8 cellular contexts compared by ENCODE assay signal in the genomic region with DNA sequence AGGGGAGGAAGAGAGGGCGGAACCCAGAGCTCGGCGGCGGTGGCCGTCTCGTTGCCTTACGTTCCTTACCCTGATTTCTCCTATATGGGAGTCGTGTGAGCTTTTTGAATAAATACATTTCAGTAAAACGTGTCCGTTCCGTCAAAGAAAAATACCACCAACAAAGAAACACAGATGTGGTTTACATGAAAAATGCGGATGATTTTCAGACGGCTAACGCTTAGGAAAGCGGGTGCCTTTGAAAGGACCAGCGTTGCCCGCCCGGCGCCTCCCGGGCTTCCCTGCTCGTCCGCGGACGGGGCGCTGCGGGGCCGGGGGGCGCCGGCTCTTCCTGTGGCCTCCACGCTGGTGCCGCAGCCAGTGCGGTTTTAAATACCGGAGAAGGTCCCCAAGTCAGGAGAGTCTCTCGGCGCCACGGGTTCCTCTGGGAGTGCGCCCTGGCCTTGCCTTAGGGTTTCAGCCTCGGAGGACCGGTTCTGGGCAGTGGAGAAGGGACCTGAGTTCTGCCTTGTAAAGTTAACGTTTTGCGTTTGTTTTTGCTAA. TPM values are rescaled to one million over a fixed set of nuclear protein-coding genes. Genes with fewer than 3 reads are reported as not detected.
DNase-seq lines count a peak whose midpoint lies in the region; ATAC-seq, FAIRE-seq and TF ChIP-seq lines count a peak whose summit lies in the region.

No MANE protein-coding gene starts in this region.

- peak overlapping the region; percentile 86 for H3K27ac Mint-ChIP-seq in activated T-helper 2 cell treated with anti-CD3 and anti-CD28 coated beads, Interferon-gamma antibody, Interleukin-2, Interleukin-4, amounts not matched to agents 10 μg/mL and 5 μg/mL and 100 μg/mL, durations not matched to agents 14 hours and 24 hours and 36 hours

- TF ChIP-seq POLR2A in A549 (IDR thresholded peaks at IDR 0.05; ENCODE audit: low read length) = no peak

- ATAC-seq in A549 = peak; percentile 80 to 85
- peak; percentile 57 for ATAC-seq in GM18511 (IDR thresholded peaks at IDR 0.05; ENCODE audit: unreplicated experiment)
- peak; percentile 50 for ATAC-seq in HG03139 (IDR thresholded peaks at IDR 0.05; ENCODE audit: unreplicated experiment)
- peak; percentile 8 for ATAC-seq in PC-3
- peak; percentile 17 to 34 (median 28) for ATAC-seq in pancreas

- peaks cover 35% of the 10 kb centered on the region for H3K4me1 Mint-ChIP-seq in activated T-helper 2 cell treated with anti-CD3 and anti-CD28 coated beads, Interferon-gamma antibody, Interleukin-2, Interleukin-4, amounts not matched to agents 10 μg/mL and 5 μg/mL and 100 μg/mL, durations not matched to agents 14 hours and 24 hours and 36 hours (ENCODE audit: low read depth)

- TF ChIP-seq CTCF in A549 (IDR thresholded peaks at IDR 0.05) = no peak
- no peak for TF ChIP-seq CTCF in PC-3 (conservative IDR thresholded peaks at IDR 0.05; ENCODE audit: low read depth, low read length)
- no peak for TF ChIP-seq CTCF in pancreas (IDR thresholded peaks at IDR 0.05)

- H3K4me2 ChIP-seq in A549 (peak overlapping the region; percentile 80), PC-3 (ENCODE audit: low read length) (peak overlapping the region; percentile 90)

- BruUV-seq in PC-3 (replicated peaks; lab: Mats Ljungman, UMichigan) = no TSS peak

- H3K36me3 ChIP-seq in PC-3 (ENCODE audit: low read depth, low read length) (peaks cover 11% of the 10 kb centered on the region; the same call in 1 of the 2 replicates), pancreas (peaks cover 0 to 13% (median 3%) of the 10 kb centered on the region in 3 donors), urinary bladder (ENCODE audit: insufficient read depth) (no peaks in the 10 kb centered on the region)

- peak overlapping the region; percentile 85 for H3K4me3 Mint-ChIP-seq in activated T-helper 2 cell treated with anti-CD3 and anti-CD28 coated beads, Interferon-gamma antibody, Interleukin-2, Interleukin-4, amounts not matched to agents 10 μg/mL and 5 μg/mL and 100 μg/mL, durations not matched to agents 14 hours and 24 hours and 36 hours (ENCODE audit: low read depth)

- no peaks in the 10 kb centered on the region for H3K27me3 Mint-ChIP-seq in activated T-helper 2 cell treated with anti-CD3 and anti-CD28 coated beads, Interferon-gamma antibody, Interleukin-2, Interleukin-4, amounts not matched to agents 10 μg/mL and 5 μg/mL and 100 μg/mL, durations not matched to agents 14 hours and 24 hours and 36 hours (ENCODE audit: low read depth)

- H4K20me1 ChIP-seq in PC-3 (ENCODE audit: low read length) = no peaks in the 10 kb centered on the region

- peaks cover 26% of the 10 kb centered on the region; the same call in 2 of the 3 replicates for H3K4me1 ChIP-seq in A549
- peaks cover 13% of the 10 kb centered on the region for H3K4me1 ChIP-seq in PC-3 (ENCODE audit: insufficient read depth, low read length)
- peaks cover 0 to 12% (median 9%) of the 10 kb centered on the region in 3 donors for H3K4me1 ChIP-seq in pancreas
- no peaks in the 10 kb centered on the region for H3K4me1 ChIP-seq in urinary bladder (ENCODE audit: insufficient read depth)

- intact Hi-C loops in PC-3 (cut with micrococcal nuclease) (loop anchor here (2.0 kb wide), 1 partner anchor 33 kb away; a partner anchor contains a TSS), pancreas (cut with DNase I) (no loop called here)
- intact Hi-C loops in activated T-helper 2 cell treated with anti-CD3 and anti-CD28 coated beads, Interferon-gamma antibody, Interleukin-2, Interleukin-4, amounts not matched to agents 10 μg/mL and 5 μg/mL and 100 μg/mL, durations not matched to agents 14 hours and 24 hours and 36 hours (cut with micrococcal nuclease) = no loop called here

- no peaks in the 10 kb centered on the region for H3K9me2 ChIP-seq in PC-3 (replicated peaks; ENCODE audit: low read length)

- H3K9ac ChIP-seq in PC-3 (ENCODE audit: low read length) = peak overlapping the region; percentile 99

- WGBS in A549 (ENCODE audit: missing lambda C conversion rate) = 3% methylated on average over 33 of the region's 41 CpGs
- WGBS in pancreas, 2 donors = 0% methylated on average over 41 of the region's 41 CpGs
- under 1% methylated on average over 41 of the region's 41 CpGs for WGBS in urinary bladder

- H3K79me2 ChIP-seq in PC-3 (ENCODE audit: low read length) = peaks cover 25% of the 10 kb centered on the region

- CTCF ChIA-PET in A549 (lab: Yijun Ruan, JAX) (interaction anchor here (0.8 kb wide), 1 partner anchor 28 kb away, joined by 3 read pairs; no protein-coding TSS in a partner anchor), PC-3 (lab: Charles Lee) (interaction anchor here (0.6 kb wide), 1 partner anchor 68 kb away, joined by 5 read pairs; no protein-coding TSS in a partner anchor)

- peak overlapping the region; percentile 87 for H3K4me3 ChIP-seq in A549
- peak overlapping the region; percentile 86 for H3K4me3 ChIP-seq in PC-3 (ENCODE audit: low read length)
- peak overlapping the region; percentile 50 to 83 (median 74) for H3K4me3 ChIP-seq in pancreas
- H3K4me3 ChIP-seq in urinary bladder (ENCODE audit: low read depth, low read length) = peak overlapping the region; percentile 70

- peaks cover 55% of the 10 kb centered on the region for H3K36me3 Mint-ChIP-seq in activated T-helper 2 cell treated with anti-CD3 and anti-CD28 coated beads, Interferon-gamma antibody, Interleukin-2, Interleukin-4, amounts not matched to agents 10 μg/mL and 5 μg/mL and 100 μg/mL, durations not matched to agents 14 hours and 24 hours and 36 hours (ENCODE audit: low read depth)

- no peak for TF ChIP-seq RAD21 in A549 (conservative IDR thresholded peaks at IDR 0.05 in 1 of 2, IDR thresholded peaks at IDR 0.05 in 1 of 2)

- no peaks in the 10 kb centered on the region for H3K9me3 Mint-ChIP-seq in activated T-helper 2 cell treated with anti-CD3 and anti-CD28 coated beads, Interferon-gamma antibody, Interleukin-2, Interleukin-4, amounts not matched to agents 10 μg/mL and 5 μg/mL and 100 μg/mL, durations not matched to agents 14 hours and 24 hours and 36 hours

- H3K9me3 ChIP-seq in A549 = no peaks in the 10 kb centered on the region
- H3K9me3 ChIP-seq in PC-3 (ENCODE audit: low read length) = no peaks in the 10 kb centered on the region
- H3K9me3 ChIP-seq in pancreas = no peaks in the 10 kb centered on the region

- peaks cover 4% of the 10 kb centered on the region for H3F3A ChIP-seq in PC-3 (ENCODE audit: low read length, unreplicated experiment)

- H3K27ac ChIP-seq in A549 (peak overlapping the region; percentile 99), PC-3 (ENCODE audit: low read length) (peak overlapping the region; percentile 40), pancreas (peak overlapping the region; percentile 88 to 97 (median 96)), urinary bladder (ENCODE audit: low read depth) (peak overlapping the region; percentile 59)

- H2AFZ ChIP-seq in PC-3 (ENCODE audit: low read length) = peak overlapping the region; percentile 81

- no peak for TF ChIP-seq EP300 in A549 (IDR thresholded peaks at IDR 0.05)

- FAIRE-seq in A549 (lab: Jason Lieb, UNC) = no peak
- no peak for FAIRE-seq in pancreas (lab: Jason Lieb, UNC)

- no peaks in the 10 kb centered on the region for H3K27me3 ChIP-seq in PC-3 (ENCODE audit: low read length)
- no peaks in the 10 kb centered on the region for H3K27me3 ChIP-seq in pancreas

- POLR2A ChIA-PET in A549 (lab: Yijun Ruan, JAX) = interaction anchor here (1.6 kb wide), 1 partner anchor 12 kb away, joined by 8 read pairs; no protein-coding TSS in a partner anchor
- POLR2A ChIA-PET in PC-3 (lab: Charles Lee; ENCODE audit: unreplicated experiment) = no interaction called here

- DNase-seq in A549 (ENCODE audit: low read depth in 1 of 2, low spot score in 1 of 2) (peak in 1 of 2 experiments; percentile 71), PC-3 (peak; percentile 54), globus pallidus (ENCODE audit: low spot score) (peak; percentile 65), pancreas (peak; percentile 27 to 75 (median 48))
- DNase-seq in activated T-helper 2 cell treated with anti-CD3 and anti-CD28 coated beads, Interferon-gamma antibody, Interleukin-2, Interleukin-4, amounts not matched to agents 10 μg/mL and 5 μg/mL and 100 μg/mL, durations not matched to agents 14 hours and 24 hours and 36 hours (ENCODE audit: low spot score) = no peak

RNA-seq across cellular contexts. Expression of a gene that starts 0.8 kb away (rescaled TPM):
- polyA plus RNA-seq in A549 (2011; rRNA removed) (39.9 and 51.0 TPM in 2 replicates), A549 (2017; fragmentation: RNase III; extraction: RNeasy Plus Mini Kit Qiagen cat#74134 plus additional on column Dnase treatment) (60.2 to 64.5 TPM (median 62.6 TPM) in 3 replicates), pancreas (10 to 100 TPM; 64.6 to 73.8 TPM), urinary bladder (61.7 TPM)
- 31.9 and 35.2 TPM in 2 replicates for polyA plus RNA-seq in A549 (2012; cell fraction: cytosol; rRNA removed)
- polyA plus RNA-seq in A549 (2012; cell fraction: nucleus; rRNA removed) = 38.2 and 41.5 TPM in 2 replicates
- 11.0 and 12.0 TPM in 2 replicates for polyA minus RNA-seq in A549 (2011; rRNA and poly(A)+ RNA removed)
- total RNA-seq in PC-3 (2014; rRNA removed) (17.4 and 18.1 TPM in 2 replicates), pancreas (10 to 100 TPM; 17.1 to 32.5 (median 24.0) TPM), urinary bladder (50.1 TPM)
- total RNA-seq in activated T-helper 2 cell treated with anti-CD3 and anti-CD28 coated beads, Interferon-gamma antibody, Interleukin-2, Interleukin-4, amounts not matched to agents 10 μg/mL and 5 μg/mL and 100 μg/mL, durations not matched to agents 14 hours and 24 hours and 36 hours = 45.9 and 49.9 TPM in 2 replicates

RNA-seq across cellular contexts. Expression of a gene that starts 32.1 kb away (rescaled TPM):
- 36.7 and 40.8 TPM in 2 replicates for polyA plus RNA-seq in A549 (2011; rRNA removed)
- polyA plus RNA-seq in A549 (2012; cell fraction: cytosol; rRNA removed) = 21.7 and 24.3 TPM in 2 replicates
- polyA plus RNA-seq in A549 (2012; cell fraction: nucleus; rRNA removed) = 9.7 and 12.0 TPM in 2 replicates
- polyA plus RNA-seq in A549 (2017; fragmentation: RNase III; extraction: RNeasy Plus Mini Kit Qiagen cat#74134 plus additional on column Dnase treatment) = 18.0 to 19.7 TPM (median 18.7 TPM) in 3 replicates
- 8.2 and 9.5 TPM in 2 replicates for polyA minus RNA-seq in A549 (2011; rRNA and poly(A)+ RNA removed)
- total RNA-seq in PC-3 (2014; rRNA removed) = 8.3 and 10.6 TPM in 2 replicates
- 41.7 and 45.6 TPM in 2 replicates for total RNA-seq in activated T-helper 2 cell treated with anti-CD3 and anti-CD28 coated beads, Interferon-gamma antibody, Interleukin-2, Interleukin-4, amounts not matched to agents 10 μg/mL and 5 μg/mL and 100 μg/mL, durations not matched to agents 14 hours and 24 hours and 36 hours
- total RNA-seq in pancreas = 10 to 100 TPM in 1 of 6 donors, 1 to 10 TPM in 5; 6.5 to 12.3 (median 8.8) TPM
- polyA plus RNA-seq in pancreas = 1 to 10 TPM; 3.6 to 4.8 TPM
- total RNA-seq in urinary bladder = 10.7 TPM
- 10.4 TPM for polyA plus RNA-seq in urinary bladder

RNA-seq across cellular contexts. Expression of a gene that starts 47.5 kb away (rescaled TPM):
- 79.7 and 85.0 TPM in 2 replicates for polyA plus RNA-seq in A549 (2011; rRNA removed)
- polyA plus RNA-seq in A549 (2012; cell fraction: cytosol; rRNA removed) = 26.0 and 27.0 TPM in 2 replicates
- 21.7 and 29.7 TPM in 2 replicates for polyA plus RNA-seq in A549 (2012; cell fraction: nucleus; rRNA removed)
- 42.4 to 46.3 TPM (median 46.1 TPM) in 3 replicates for polyA plus RNA-seq in A549 (2017; fragmentation: RNase III; extraction: RNeasy Plus Mini Kit Qiagen cat#74134 plus additional on column Dnase treatment)
- 36.6 and 40.0 TPM in 2 replicates for polyA minus RNA-seq in A549 (2011; rRNA and poly(A)+ RNA removed)
- total RNA-seq in PC-3 (2014; rRNA removed) = 16.0 and 21.0 TPM in 2 replicates
- total RNA-seq in activated T-helper 2 cell treated with anti-CD3 and anti-CD28 coated beads, Interferon-gamma antibody, Interleukin-2, Interleukin-4, amounts not matched to agents 10 μg/mL and 5 μg/mL and 100 μg/mL, durations not matched to agents 14 hours and 24 hours and 36 hours = 80.4 and 86.1 TPM in 2 replicates
- 10 to 100 TPM; 28.7 to 39.1 (median 30.2) TPM for total RNA-seq in pancreas
- polyA plus RNA-seq in pancreas = 10 to 100 TPM; 45.2 to 71.1 TPM
- total RNA-seq in urinary bladder = 111 TPM
- polyA plus RNA-seq in urinary bladder = 41.9 TPM

Comparison
In these comparisons a context has a peak if more than half of its experiments do, and no peak if none do; other contexts are left out.
1. ATAC-seq: peak in every context shown above with its lines; median percentile 82 in A549; 57 in GM18511; 50 in HG03139; 28 in pancreas; 8 in PC-3.
2. H3K27ac ChIP-seq: peak in every context shown above with its lines; median percentile 99 in A549; 96 in pancreas; 59 in urinary bladder; 40 in PC-3.